ENCODE assay signal across 20 cellular contexts in genomic region chr15:26475554-26475953, GRCh38.
DNase-seq lines count a peak whose midpoint lies in the region; ATAC-seq and TF ChIP-seq lines count a peak whose summit lies in the region.
"Had no signal": no experiment of that assay in that cellular context is flagged by ENCODE, and none has a peak within 500 bp of the region (broad histone marks: within the 10 kb centered on the region; RNA-seq: fewer than 3 reads in every experiment).

No MANE protein-coding gene starts in this region.

- H3K27ac ChIP-seq in VCaP = no peak overlapping the region
- H3K27ac ChIP-seq in naive thymus-derived CD4-positive, alpha-beta T cell (ENCODE audit: low read depth, low read length) = no peak overlapping the region
- H3K27ac ChIP-seq: 22Rv1, SK-N-MC had no signal

- ATAC-seq in naive thymus-derived CD4-positive, alpha-beta T cell = no peak
- no peak for ATAC-seq in GM21717 (IDR thresholded peaks at IDR 0.05; ENCODE audit: unreplicated experiment)
- ATAC-seq: PC-3 had no signal

- H3K9me3 ChIP-seq in naive thymus-derived CD4-positive, alpha-beta T cell (ENCODE audit: control insufficient read depth in 2 of 3, low read length in 3 of 3) = no peaks in the 10 kb centered on the region

- TF ChIP-seq CTCF in VCaP (conservative IDR thresholded peaks at IDR 0.05) = peak; percentile 49

- H3K27ac Mint-ChIP-seq in naive thymus-derived CD4-positive, alpha-beta T cell = no peak overlapping the region
- H3K27ac Mint-ChIP-seq: HFFc6 had no signal

- H3K4me3 ChIP-seq in naive thymus-derived CD4-positive, alpha-beta T cell (ENCODE audit: low read length) = no peak overlapping the region
- H3K4me3 ChIP-seq: SK-N-MC had no signal

- H3K4me1 Mint-ChIP-seq in naive thymus-derived CD4-positive, alpha-beta T cell = no peaks in the 10 kb centered on the region

- H3K36me3 ChIP-seq in naive thymus-derived CD4-positive, alpha-beta T cell (ENCODE audit: control insufficient read depth in 2 of 3, insufficient read depth in 3 of 3, low read length in 3 of 3) = no peaks in the 10 kb centered on the region

- intact Hi-C loops in naive thymus-derived CD4-positive, alpha-beta T cell (cut with micrococcal nuclease) = no loop called here

- no peak overlapping the region for H3K4me3 Mint-ChIP-seq in naive thymus-derived CD4-positive, alpha-beta T cell
- H3K4me3 Mint-ChIP-seq: HFFc6 had no signal

- CTCF ChIA-PET in naive thymus-derived CD4-positive, alpha-beta T cell (lab: Charles Lee) = no interaction called here

- H3K36me3 Mint-ChIP-seq in naive thymus-derived CD4-positive, alpha-beta T cell = no peaks in the 10 kb centered on the region

- peaks cover 0 to 36% (median 15%) of the 10 kb centered on the region in 11 donors for H3K9me3 Mint-ChIP-seq in naive thymus-derived CD4-positive, alpha-beta T cell

- POLR2A ChIA-PET in naive thymus-derived CD4-positive, alpha-beta T cell (lab: Charles Lee) = no interaction called here

- H3K27me3 Mint-ChIP-seq in naive thymus-derived CD4-positive, alpha-beta T cell = no peaks in the 10 kb centered on the region

- DNase-seq in NCI-H748 (lab: John Stamatoyannopoulos, UW; ENCODE audit: unreplicated experiment) (peak; percentile 29), NCI-H748 treated with DMSO at 0.1 percent for 48 hours (lab: John Stamatoyannopoulos, UW) (no peak), HT-29 (ENCODE audit: low spot score) (peak; percentile 22), NCI-H1092 (lab: John Stamatoyannopoulos, UW) (no peak), amygdala (lab: John Stamatoyannopoulos, UW) (no peak)
- no peak for DNase-seq in naive thymus-derived CD4-positive, alpha-beta T cell
- DNase-seq: ACHN, C1 segment of cervical spinal cord, HFFc6, KG1, NCI-H1694 treated with DMSO at 0.1 percent for 48 hours, NCI-H2081 treated with DMSO at 0.1 percent for 48 hours, NCI-H774, PC-3, SHP77, T-helper 2 cell had no signal

- no peaks in the 10 kb centered on the region for H3K27me3 ChIP-seq in naive thymus-derived CD4-positive, alpha-beta T cell (ENCODE audit: control insufficient read depth in 2 of 2, insufficient read depth in 2 of 2, low read length in 2 of 2)

- H3K4me1 ChIP-seq in naive thymus-derived CD4-positive, alpha-beta T cell (ENCODE audit: control insufficient read depth in 2 of 2, insufficient read depth in 2 of 2, low read length in 2 of 2) = no peaks in the 10 kb centered on the region

Comparison
In these comparisons a context has a peak if more than half of its experiments do, and no peak if none do; other contexts are left out.
1. DNase-seq: peak in NCI-H748 (single experiment) and HT-29 (single experiment); none in NCI-H748 treated with DMSO at 0.1 percent for 48 hours (single experiment), naive thymus-derived CD4-positive, alpha-beta T cell (0 of 9), NCI-H1092 (single experiment) and amygdala (0 of 56).